Comparison of ENCODE assay signal across 24 cellular contexts in genomic region chr12:104339663-104340062, GRCh38. TPM values are rescaled to one million over a fixed set of nuclear protein-coding genes. Genes with fewer than 3 reads are reported as not detected.
A peak's percentile ranks its signal among the peaks of the same experiment; 100 is the strongest.
DNase-seq lines count a peak whose midpoint lies in the region; ATAC-seq, FAIRE-seq and TF ChIP-seq lines count a peak whose summit lies in the region.
"Had no signal": no experiment of that assay in that cellular context is flagged by ENCODE, and none has a peak within 500 bp of the region (broad histone marks: within the 10 kb centered on the region; RNA-seq: fewer than 3 reads in every experiment).

No MANE protein-coding gene starts in this region.

- DNase-seq in NCI-H146 (lab: John Stamatoyannopoulos, UW) (peak; percentile 9), NCI-H146 treated with DMSO at 0.1 percent for 48 hours (lab: John Stamatoyannopoulos, UW; ENCODE audit: unreplicated experiment) (no peak), Panc1 (ENCODE audit: low read depth, low spot score) (no peak), osteocyte (ENCODE audit: extremely low spot score, unreplicated experiment) (no peak), GM12892 (ENCODE audit: insufficient read length) (no peak)
- DNase-seq in activated CD4-positive, alpha-beta T cell treated with anti-CD3 and anti-CD28 coated beads for 36 hours = no peak
- DNase-seq: 8988T; activated CD4-positive, alpha-beta T cell treated with anti-CD3 and anti-CD28 coated beads, Interleukin-2, amount 50 U/mL, for 1 hour; activated CD8-positive, alpha-beta memory T cell treated with anti-CD3 and anti-CD28 coated beads, Interleukin-2, amount 50 U/mL, for 4 hours; Calu3; effector CD4-positive, alpha-beta T cell; NCI-H748 treated with DMSO at 0.1 percent for 48 hours; stimulated activated CD8-positive, alpha-beta memory T cell treated with anti-CD3 and anti-CD28 coated beads, Interleukin-4, amount 100 ng/mL, for 48 hours; T-helper 17 cell; uterus had no signal

- BruUV-seq in Panc1 (replicated peaks; lab: Mats Ljungman, UMichigan) = TSS peak; percentile 7

- no peak overlapping the region for H3K4me3 ChIP-seq in Panc1 (ENCODE audit: low read depth in 2 of 2, low read length in 2 of 2)
- H3K4me3 ChIP-seq in duodenal mucosa (ENCODE audit: low read depth in 1 of 2, low read length in 2 of 2) = no peak overlapping the region
- H3K4me3 ChIP-seq: BLaER1 treated with 17β-estradiol and CSF1 and Interleukin-3, amounts not matched to agents 10 nM and 100 nM; HAP-1; neural progenitor cell; SJSA1; uterus had no signal

- no peak overlapping the region for H3K27ac Mint-ChIP-seq in osteocyte (ENCODE audit: unreplicated experiment)
- no peak overlapping the region for H3K27ac Mint-ChIP-seq in activated CD4-positive, alpha-beta T cell treated with anti-CD3 and anti-CD28 coated beads for 36 hours
- H3K27ac Mint-ChIP-seq: neural progenitor cell, T-helper 17 cell had no signal

- TF ChIP-seq POLR2A in GM12892 (IDR thresholded peaks at IDR 0.05; ENCODE audit: low read depth, low read length) = no peak

- H3K27ac ChIP-seq in Panc1 (ENCODE audit: low read length) (no peak overlapping the region), duodenal mucosa (ENCODE audit: low read depth, low read length) (peak overlapping the region; percentile 2)
- H3K27ac ChIP-seq: BLaER1 treated with 17β-estradiol and CSF1 and Interleukin-3, amounts not matched to agents 10 nM and 100 nM; neural progenitor cell; SJSA1 had no signal

- H3K27me3 ChIP-seq in Panc1 (ENCODE audit: control insufficient read depth, insufficient read depth, low read length) = no peaks in the 10 kb centered on the region
- no peaks in the 10 kb centered on the region for H3K27me3 ChIP-seq in duodenal mucosa (ENCODE audit: control insufficient read depth in 1 of 2, insufficient read depth in 2 of 2, low read length in 2 of 2)
- H3K27me3 ChIP-seq: BLaER1 treated with 17β-estradiol and CSF1 and Interleukin-3, amounts not matched to agents 10 nM and 100 nM; neural progenitor cell; SJSA1; uterus had no signal

- no peak overlapping the region for H3K9ac ChIP-seq in duodenal mucosa (ENCODE audit: low read depth in 1 of 2, low read length in 2 of 2)
- H3K9ac ChIP-seq: BLaER1 treated with 17β-estradiol and CSF1 and Interleukin-3, amounts not matched to agents 10 nM and 100 nM; neural progenitor cell had no signal

- CTCF ChIA-PET in Panc1 (lab: Charles Lee) = no interaction called here
- CTCF ChIA-PET in activated CD4-positive, alpha-beta T cell treated with anti-CD3 and anti-CD28 coated beads for 36 hours (lab: Charles Lee) = interaction anchor here (0.7 to 1.6 kb wide), 6 partner anchors 17 to 229 kb away, joined by 3 to 5 read pairs (median 3); no protein-coding TSS in a partner anchor

- H3K4me1 ChIP-seq in Panc1 (ENCODE audit: control insufficient read depth, insufficient read depth, low read length) (peaks cover 38% of the 10 kb centered on the region), duodenal mucosa (ENCODE audit: control insufficient read depth in 1 of 2, insufficient read depth in 2 of 2, low read length in 2 of 2) (no peaks in the 10 kb centered on the region)
- H3K4me1 ChIP-seq: BLaER1 treated with 17β-estradiol and CSF1 and Interleukin-3, amounts not matched to agents 10 nM and 100 nM; HAP-1; neural progenitor cell; SJSA1 had no signal

- peaks cover 46% of the 10 kb centered on the region for H3K36me3 ChIP-seq in Panc1 (ENCODE audit: control insufficient read depth, insufficient read depth, low read length)
- peaks cover 38 to 65% of the 10 kb centered on the region in 2 donors for H3K36me3 ChIP-seq in duodenal mucosa (ENCODE audit: control insufficient read depth in 1 of 2, insufficient read depth in 2 of 2, low read length in 2 of 2)
- H3K36me3 ChIP-seq: neural progenitor cell, uterus had no signal

- POLR2A ChIA-PET in Panc1 (lab: Charles Lee) = interaction anchor here (0.5 to 0.7 kb wide), 2 partner anchors 62 to 134 kb away, joined by 3 to 8 read pairs; no protein-coding TSS in a partner anchor
- POLR2A ChIA-PET in activated CD4-positive, alpha-beta T cell treated with anti-CD3 and anti-CD28 coated beads for 36 hours (lab: Charles Lee) = no interaction called here

- H3K9me3 Mint-ChIP-seq in osteocyte (ENCODE audit: unreplicated experiment) = no peaks in the 10 kb centered on the region
- H3K9me3 Mint-ChIP-seq in activated CD4-positive, alpha-beta T cell treated with anti-CD3 and anti-CD28 coated beads for 36 hours (ENCODE audit: low read depth) = no peaks in the 10 kb centered on the region
- H3K9me3 Mint-ChIP-seq: neural progenitor cell had no signal

- H3K9me3 ChIP-seq in Panc1 (ENCODE audit: control insufficient read depth, insufficient read depth, low read depth, low read length) (no peaks in the 10 kb centered on the region), duodenal mucosa (ENCODE audit: control insufficient read depth in 1 of 2, low read length in 2 of 2) (no peaks in the 10 kb centered on the region)
- H3K9me3 ChIP-seq: BLaER1 treated with 17β-estradiol and CSF1 and Interleukin-3, amounts not matched to agents 10 nM and 100 nM; HAP-1; SJSA1; uterus had no signal

- in situ Hi-C loops in Panc1 (cut with HindIII; ENCODE audit: low pct_unique_long_range_greater_than_20kb, low sequenced_read_pairs) = no loop called here

- H3K36me3 Mint-ChIP-seq in osteocyte (ENCODE audit: unreplicated experiment) = peaks cover 30% of the 10 kb centered on the region
- peaks cover 33% of the 10 kb centered on the region for H3K36me3 Mint-ChIP-seq in activated CD4-positive, alpha-beta T cell treated with anti-CD3 and anti-CD28 coated beads for 36 hours (ENCODE audit: low read depth)

- FAIRE-seq in GM12892 (lab: Jason Lieb, UNC) = no peak
- FAIRE-seq: GM18507, RCC 7860 had no signal

- peaks cover 8% of the 10 kb centered on the region for H3K4me1 Mint-ChIP-seq in osteocyte (ENCODE audit: unreplicated experiment)
- no peaks in the 10 kb centered on the region for H3K4me1 Mint-ChIP-seq in activated CD4-positive, alpha-beta T cell treated with anti-CD3 and anti-CD28 coated beads for 36 hours

- intact Hi-C loops in Panc1 (cut with micrococcal nuclease; ENCODE audit: unreplicated experiment) = no loop called here
- intact Hi-C loops in activated CD4-positive, alpha-beta T cell treated with anti-CD3 and anti-CD28 coated beads for 36 hours (cut with DNase I, micrococcal nuclease) = no loop called here

- H3K27me3 Mint-ChIP-seq in osteocyte (ENCODE audit: unreplicated experiment) = no peaks in the 10 kb centered on the region
- no peaks in the 10 kb centered on the region for H3K27me3 Mint-ChIP-seq in activated CD4-positive, alpha-beta T cell treated with anti-CD3 and anti-CD28 coated beads for 36 hours
- H3K27me3 Mint-ChIP-seq: T-helper 17 cell had no signal

- ATAC-seq in Panc1 (peak; percentile 10; the same call in 1 of the 2 replicates), HG02588 (IDR thresholded peaks at IDR 0.05; ENCODE audit: unreplicated experiment) (no peak)
- no peak for ATAC-seq in activated CD4-positive, alpha-beta T cell treated with anti-CD3 and anti-CD28 coated beads for 36 hours
- ATAC-seq: left lobe of liver, T-helper 17 cell had no signal

- TF ChIP-seq CTCF in Panc1 (IDR thresholded peaks at IDR 0.05) = no peak
- peak; percentile 16 for TF ChIP-seq CTCF in osteocyte (IDR thresholded peaks at IDR 0.05)

- H3K4me3 Mint-ChIP-seq in osteocyte (ENCODE audit: unreplicated experiment) = no peak overlapping the region
- H3K4me3 Mint-ChIP-seq in activated CD4-positive, alpha-beta T cell treated with anti-CD3 and anti-CD28 coated beads for 36 hours = no peak overlapping the region
- H3K4me3 Mint-ChIP-seq: neural progenitor cell, T-helper 17 cell had no signal

RNA-seq across cellular contexts. Expression of gene EID3, which starts 36.1 kb away (rescaled TPM):
- total RNA-seq in Panc1 (2021; ENCODE audit: unreplicated experiment) = 18.5 TPM
- polyA plus RNA-seq in Panc1 (2012; ENCODE audit: insufficient read length) = 12.6 TPM
- total RNA-seq in osteocyte = 2.8 and 3.7 TPM in 2 replicates
- total RNA-seq in activated CD4-positive, alpha-beta T cell treated with anti-CD3 and anti-CD28 coated beads for 36 hours = 1 to 10 TPM; 3.9 to 4.6 TPM
- polyA plus RNA-seq in GM12892 (2012; ENCODE audit: missing spikeins) = 4.6 TPM
